ENCODE assay signal across 8 cellular contexts in genomic region chr10:68720793-68721672, GRCh38. TPM values are rescaled to one million over a fixed set of nuclear protein-coding genes. Genes with fewer than 3 reads are reported as not detected.
DNase-seq lines count a peak whose midpoint lies in the region; ATAC-seq, FAIRE-seq and TF ChIP-seq lines count a peak whose summit lies in the region.

TSS of gene CCAR1 (plus strand) at chr10:68721239. CDS start at chr10:68722505, 1,266 bp downstream.

- ATAC-seq in GM18907 (IDR thresholded peaks at IDR 0.05; ENCODE audit: unreplicated experiment) (peak; percentile 99), HG03159 (IDR thresholded peaks at IDR 0.05; ENCODE audit: unreplicated experiment) (peak; percentile 99)

- H3K36me3 ChIP-seq in bronchial epithelial cell (ENCODE audit: control insufficient read depth, insufficient read depth, low read length) (peaks cover 5% of the 10 kb centered on the region), iPS-20b (ENCODE audit: insufficient read depth, low read depth, low read length) (peaks cover 35% of the 10 kb centered on the region)

- no peak for FAIRE-seq in bronchial epithelial cell (lab: Jason Lieb, UNC)

- H3K4me3 ChIP-seq in AG04449 (ENCODE audit: low read depth, low read length) (peak within 1 kb of the TSS; percentile 74), WI38 (ENCODE audit: low read depth, low read length) (peak within 1 kb of the TSS; percentile 89), bronchial epithelial cell (ENCODE audit: low read depth, low read length) (peak within 1 kb of the TSS; percentile 98), iPS-20b (ENCODE audit: low read length) (peak within 1 kb of the TSS; percentile 73), skin epidermis (peak within 1 kb of the TSS; percentile 85 to 99 (median 96))

- H3K27me3 ChIP-seq in bronchial epithelial cell (ENCODE audit: control insufficient read depth, insufficient read depth, low read length) = no peaks in the 10 kb centered on the region
- no peaks in the 10 kb centered on the region for H3K27me3 ChIP-seq in iPS-20b (ENCODE audit: insufficient read depth, low read length)

- no peaks in the 10 kb centered on the region for H3K4me1 ChIP-seq in iPS-20b (ENCODE audit: insufficient read depth, low read length)

- DNase-seq in AG04449 (ENCODE audit: low read depth, low spot score) (peak; percentile 94), NCI-H2227 treated with DMSO at 0.1 percent for 48 hours (lab: John Stamatoyannopoulos, UW) (peak; percentile 92), bronchial epithelial cell (ENCODE audit: low read depth) (peak; percentile 95)

- TF ChIP-seq CTCF in AG04449 (IDR thresholded peaks at IDR 0.05; ENCODE audit: insufficient read depth, low read length, missing control alignments) (no peak), WI38 (IDR thresholded peaks at IDR 0.05; ENCODE audit: low read depth, low read length) (no peak), bronchial epithelial cell (IDR thresholded peaks at IDR 0.05; ENCODE audit: insufficient read depth, low read length, severe bottlenecking) (no peak)

- H3K27ac ChIP-seq in iPS-20b (ENCODE audit: low read length) = peak within 1 kb of the TSS; percentile 98
- peak within 1 kb of the TSS; percentile 75 to 99 (median 95) for H3K27ac ChIP-seq in skin epidermis

- H3K9me3 ChIP-seq in iPS-20b (ENCODE audit: insufficient read depth, low read depth, low read length) = no peaks in the 10 kb centered on the region

- POLR2A ChIA-PET in AG04449 (lab: Yijun Ruan, JAX) = interaction anchor here (0.7 to 1.1 kb wide), 2 partner anchors 133 to 388 kb away, joined by 3 read pairs; partner anchors contain the start of gene PBLD

- H3K9ac ChIP-seq in iPS-20b (ENCODE audit: low read depth, low read length) = peak within 1 kb of the TSS; percentile 88

- CTCF ChIA-PET in AG04449 (lab: Yijun Ruan, JAX) = interaction anchor here (0.6 kb wide), 1 partner anchor 65 kb away, joined by 3 read pairs; no protein-coding TSS in a partner anchor

RNA-seq across cellular contexts. Expression of gene CCAR1, which starts in this region (rescaled TPM):
- total RNA-seq in bronchial epithelial cell = 19.2 and 33.0 TPM in 2 replicates

Comparison
In these comparisons a context has a peak if more than half of its experiments do, and no peak if none do; other contexts are left out.
1. Peak in every context shown above with its lines: DNase-seq, ATAC-seq, H3K4me3 ChIP-seq and H3K27ac ChIP-seq.